13 cellular contexts compared by ENCODE assay signal in genomic region chr11:118592616-118593367, GRCh38. TPM values are rescaled to one million over a fixed set of nuclear protein-coding genes. Genes with fewer than 3 reads are reported as not detected.
DNase-seq lines count a peak whose midpoint lies in the region; ATAC-seq and TF ChIP-seq lines count a peak whose summit lies in the region.
"Had no signal": no experiment of that assay in that cellular context is flagged by ENCODE, and none has a peak within 500 bp of the region (broad histone marks: within the 10 kb centered on the region; RNA-seq: fewer than 3 reads in every experiment).

No MANE protein-coding gene starts in this region.

- peaks cover 6 to 27% of the 10 kb centered on the region in 2 donors for H3K4me1 ChIP-seq in ascending aorta
- H3K4me1 ChIP-seq in gastroesophageal sphincter: peaks cover 0 to 49% (median 0%) of the 10 kb centered on the region in 3 donors
- H3K4me1 ChIP-seq in aorta (ENCODE audit: control insufficient read depth in 1 of 2, insufficient read depth in 2 of 2, low read length in 2 of 2): peaks cover 0 to 8% of the 10 kb centered on the region in 2 donors
- H3K4me1 ChIP-seq: neural progenitor cell had no signal

- 32 to 63% methylated on average over 2 of the region's 2 CpGs for WGBS in gastroesophageal sphincter (ENCODE audit: low coverage in 1 of 2), 2 donors
- 6 to 12% methylated on average over 2 of the region's 2 CpGs for WGBS in aorta, 2 donors

- TF ChIP-seq CTCF in ascending aorta (IDR thresholded peaks at IDR 0.05): no peak
- no peak for TF ChIP-seq CTCF in gastroesophageal sphincter (IDR thresholded peaks at IDR 0.05)

- H3K27me3 ChIP-seq in ascending aorta (no peaks in the 10 kb centered on the region), gastroesophageal sphincter (no peaks in the 10 kb centered on the region), aorta (ENCODE audit: control insufficient read depth in 1 of 2, insufficient read depth in 2 of 2, low read length in 1 of 2) (no peaks in the 10 kb centered on the region)
- H3K27me3 ChIP-seq: hepatocyte, neural progenitor cell had no signal

- no peak for TF ChIP-seq EP300 in gastroesophageal sphincter (IDR thresholded peaks at IDR 0.05)

- H3K27ac ChIP-seq in ascending aorta (peak overlapping the region; percentile 88 to 90), gastroesophageal sphincter (peak overlapping the region in 3 of 4 donors; percentile 43 to 67 (median 62)), aorta (ENCODE audit: low read depth in 1 of 2, low read length in 2 of 2) (peak overlapping the region; percentile 94 to 95)
- H3K27ac ChIP-seq: hepatocyte, neural progenitor cell had no signal

- intact Hi-C loops in ascending aorta (cut with DNase I) (no loop called here), aorta (cut with DNase I) (no loop called here)

- DNase-seq in ascending aorta (ENCODE audit: low spot score in 2 of 2) (peak in 1 of 2 donors; percentile 76), pons (ENCODE audit: low spot score) (peak; percentile 75), aorta (peak in 1 of 2 donors; percentile 35), kidney glomerular epithelial cell (lab: John Stamatoyannopoulos, UW) (no peak)
- DNase-seq in activated naive CD4-positive, alpha-beta T cell treated with Interleukin-2 at 50 U/mL for 16 hours: no peak
- DNase-seq in stimulated activated CD4-positive, alpha-beta T cell treated with anti-CD3 and anti-CD28 coated beads, Interleukin-1b, Interleukin-23, amount 100 ng/mL, for 48 hours: no peak
- DNase-seq: activated B cell treated with CpG ODN at 0.5 μM for 24 hours; activated gamma-delta T cell; CD4-positive, CD25-positive, alpha-beta regulatory T cell; OCI-M1 had no signal

- peaks cover 65 to 89% of the 10 kb centered on the region in 2 donors for H3K36me3 ChIP-seq in ascending aorta
- H3K36me3 ChIP-seq in gastroesophageal sphincter: peaks cover 10 to 99% of the 10 kb centered on the region in 2 donors
- peaks cover 3 to 12% of the 10 kb centered on the region in 2 donors for H3K36me3 ChIP-seq in aorta (ENCODE audit: control insufficient read depth in 1 of 2, insufficient read depth in 2 of 2, low read length in 1 of 2)

- TF ChIP-seq POLR2A in gastroesophageal sphincter (IDR thresholded peaks at IDR 0.05): no peak

- no peak overlapping the region for H3K4me3 ChIP-seq in ascending aorta
- no peak overlapping the region for H3K4me3 ChIP-seq in gastroesophageal sphincter
- no peak overlapping the region for H3K4me3 ChIP-seq in aorta (ENCODE audit: low read length in 2 of 2)
- H3K4me3 ChIP-seq: hepatocyte, neural progenitor cell had no signal

- no peaks in the 10 kb centered on the region for H3K9me3 ChIP-seq in ascending aorta
- no peaks in the 10 kb centered on the region for H3K9me3 ChIP-seq in gastroesophageal sphincter
- H3K9me3 ChIP-seq in aorta (ENCODE audit: control insufficient read depth, low read length): no peaks in the 10 kb centered on the region

- ATAC-seq in gastroesophageal sphincter (peak; percentile 56), aorta (ENCODE audit: low FRiP score) (peak; percentile 80)

RNA-seq across cellular contexts. Expression of gene PHLDB1, which starts 14.6 kb away (rescaled TPM):
- total RNA-seq in ascending aorta: 200 TPM
- total RNA-seq in gastroesophageal sphincter: 100 to 1,000 TPM in 2 of 4 donors, 10 to 100 TPM in 2; 45.8 to 144 (median 101) TPM
- total RNA-seq in aorta: 100 to 1,000 TPM; 260 to 274 TPM
- polyA plus RNA-seq in aorta: 100 to 1,000 TPM in 1 of 2 donors, 10 to 100 TPM in 1; 38.3 to 290 TPM

RNA-seq across cellular contexts. Expression of gene ARCN1, which starts 20.6 kb away (rescaled TPM):
- total RNA-seq in ascending aorta (93.8 TPM), gastroesophageal sphincter (100 to 1,000 TPM in 3 of 4 donors, 10 to 100 TPM in 1; 84.9 to 141 (median 128) TPM), aorta (100 to 1,000 TPM; 128 to 170 TPM)
- 10 to 100 TPM; 67.6 to 69.0 TPM for polyA plus RNA-seq in aorta

RNA-seq across cellular contexts. Expression of gene IFT46, which starts 27.1 kb away (rescaled TPM):
- total RNA-seq in ascending aorta: 34.9 TPM
- total RNA-seq in gastroesophageal sphincter: 10 to 100 TPM; 23.5 to 30.8 (median 27.7) TPM
- 10 to 100 TPM; 15.0 to 22.5 TPM for total RNA-seq in aorta
- polyA plus RNA-seq in aorta: 10 to 100 TPM; 24.2 to 31.8 TPM
